In genomic region chr7:150970424-150970823, GRCh38 we compare ENCODE assay signal across 14 cellular contexts. TPM values are rescaled to one million over a fixed set of nuclear protein-coding genes. Genes with fewer than 3 reads are reported as not detected.
"Had no signal": no experiment of that assay in that cellular context is flagged by ENCODE, and none has a peak within 500 bp of the region (broad histone marks: within the 10 kb centered on the region; RNA-seq: fewer than 3 reads in every experiment).

No MANE protein-coding gene starts in this region.

- H3K27ac ChIP-seq: epithelial cell of prostate, right lobe of liver had no signal

- ATAC-seq: effector memory CD8-positive, alpha-beta T cell; stimulated activated naive CD8-positive, alpha-beta T cell treated with anti-CD3 and anti-CD28 coated beads, Interleukin-15, amount 100 ng/mL, for 72 hours had no signal

- H3K9me3 Mint-ChIP-seq: dendritic cell treated with granulocyte-macrophage colony-stimulating factor and Interleukin-4, amounts not matched to agents 40 ng/mL and 50 ng/mL, for 4 days; effector memory CD8-positive, alpha-beta T cell; stimulated activated naive CD8-positive, alpha-beta T cell treated with anti-CD3 and anti-CD28 coated beads, Interleukin-15, amount 100 ng/mL, for 72 hours; T-helper 2 cell treated with Interferon-gamma antibody and Interleukin-4, amounts not matched to agents 5 μg/mL and 100 μg/mL, for 36 hours had no signal

- H3K27ac Mint-ChIP-seq: dendritic cell treated with granulocyte-macrophage colony-stimulating factor and Interleukin-4, amounts not matched to agents 40 ng/mL and 50 ng/mL, for 4 days; effector memory CD8-positive, alpha-beta T cell; T-helper 2 cell treated with Interferon-gamma antibody and Interleukin-4, amounts not matched to agents 5 μg/mL and 100 μg/mL, for 36 hours had no signal

- DNase-seq: activated CD4-positive, alpha-beta T cell treated with anti-CD3 and anti-CD28 coated beads, Interleukin-2, amount 50 U/mL, for 1 hour; activated CD8-positive, alpha-beta memory T cell treated with anti-CD3 and anti-CD28 coated beads for 24 hours; effector memory CD8-positive, alpha-beta T cell; midbrain; right lobe of liver; stimulated activated naive CD8-positive, alpha-beta T cell treated with anti-CD3 and anti-CD28 coated beads, Interleukin-15, amount 100 ng/mL, for 72 hours; SW 1271 had no signal

- H3K9me3 ChIP-seq: right lobe of liver had no signal

- H3K4me3 ChIP-seq: right lobe of liver had no signal

- H3K36me3 ChIP-seq: right lobe of liver had no signal

- H3K4me3 Mint-ChIP-seq: dendritic cell treated with granulocyte-macrophage colony-stimulating factor and Interleukin-4, amounts not matched to agents 40 ng/mL and 50 ng/mL, for 4 days; effector memory CD8-positive, alpha-beta T cell; stimulated activated naive CD8-positive, alpha-beta T cell treated with anti-CD3 and anti-CD28 coated beads, Interleukin-15, amount 100 ng/mL, for 72 hours; T-helper 2 cell treated with Interferon-gamma antibody and Interleukin-4, amounts not matched to agents 5 μg/mL and 100 μg/mL, for 36 hours had no signal

- FAIRE-seq: frontal cortex, urothelium cell line had no signal

RNA-seq across cellular contexts. Expression of gene NOS3, which starts 20.4 kb away (rescaled TPM):
- total RNA-seq: SK-MEL-5 had no signal

RNA-seq across cellular contexts. Expression of gene ATG9B, which starts 53.9 kb away (rescaled TPM):
- total RNA-seq: posterior vena cava had no signal
